Comparison of ENCODE assay signal across 18 cellular contexts in genomic region chr1:16220101-16220500, GRCh38. TPM values are rescaled to one million over a fixed set of nuclear protein-coding genes. Genes with fewer than 3 reads are reported as not detected.
DNase-seq lines count a peak whose midpoint lies in the region; ATAC-seq, FAIRE-seq and TF ChIP-seq lines count a peak whose summit lies in the region.
"Had no signal": no experiment of that assay in that cellular context is flagged by ENCODE, and none has a peak within 500 bp of the region (broad histone marks: within the 10 kb centered on the region; RNA-seq: fewer than 3 reads in every experiment).

No MANE protein-coding gene starts in this region.

- no peak for TF ChIP-seq EP300 in K562 (IDR thresholded peaks at IDR 0.05; ENCODE audit: low read length)

- no peak for ATAC-seq in activated naive CD8-positive, alpha-beta T cell treated with anti-CD3 and anti-CD28 coated beads, Interleukin-2, amount 10 ng/mL, durations not matched to agents 7 days and 5 days (ENCODE audit: low read depth)
- ATAC-seq in activated naive CD8-positive, alpha-beta T cell treated with anti-CD3 and anti-CD28 coated beads, Interleukin-2, amount 50 U/mL, for 24 hours, result no peak
- ATAC-seq in K562, result no peak
- no peak for ATAC-seq in GM18519 (IDR thresholded peaks at IDR 0.05; ENCODE audit: low FRiP score, unreplicated experiment)
- ATAC-seq: Panc1 had no signal

- H2AFZ ChIP-seq in K562 (ENCODE audit: low read depth, low read length), result 0 out of 2 replicates have a peak overlapping the region, but pooled peaks have one; percentile 25
- H2AFZ ChIP-seq in osteoblast (ENCODE audit: low read length), result peak overlapping the region; percentile 68

- no peak for FAIRE-seq in K562 (lab: Jason Lieb, UNC)

- peaks cover 15 to 27% of the 10 kb centered on the region in 2 experiments; a peak in 4 of 5 replicates for H3K4me1 ChIP-seq in K562 (replicated peaks in 1 of 2; ENCODE audit: control insufficient read depth in 2 of 2, insufficient read depth in 2 of 2, low read length in 2 of 2)
- H3K4me1 ChIP-seq in osteoblast (ENCODE audit: insufficient read depth, low read length), result peaks cover 10% of the 10 kb centered on the region
- peaks cover 0 to 18% (median 13%) of the 10 kb centered on the region in 4 donors for H3K4me1 ChIP-seq in tibial artery

- in situ Hi-C loops in K562 (cut with MboI), result no loop called here

- peak overlapping the region in 1 of 2 experiments; percentile 23; a peak in 1 of 4 replicates for H3K9ac ChIP-seq in K562 (ENCODE audit: insufficient read depth in 1 of 2, low read depth in 2 of 2, low read length in 2 of 2)

- H3K4me3 ChIP-seq in K562 (no peak overlapping the region), osteoblast (ENCODE audit: insufficient read depth, low read length) (no peak overlapping the region), tibial artery (no peak overlapping the region)

- no TSS peak for BruUV-seq in K562 (replicated peaks; lab: Mats Ljungman, UMichigan)

- peak in 1 of 2 experiments; percentile 17; a peak in 1 of 4 replicates for TF ChIP-seq RAD21 in K562 (CRISPR knock-in tag; conservative IDR thresholded peaks at IDR 0.05 in 1 of 2, IDR thresholded peaks at IDR 0.05 in 1 of 2)

- TF ChIP-seq CTCF in K562 (IDR thresholded peaks at IDR 0.05 in 2 of 3, conservative IDR thresholded peaks at IDR 0.05 in 1 of 3; ENCODE audit: insufficient read depth in 2 of 3, low read depth in 1 of 3, low read length in 3 of 3) (peak; percentile 11 to 35 (median 27); a peak in 3 of 6 replicates), osteoblast (IDR thresholded peaks at IDR 0.05; ENCODE audit: extremely low read depth, low read depth, low read length) (no peak), tibial artery (IDR thresholded peaks at IDR 0.05) (no peak)

- H3K27ac Mint-ChIP-seq in activated naive CD8-positive, alpha-beta T cell treated with anti-CD3 and anti-CD28 coated beads, Interleukin-2, amount 10 ng/mL, durations not matched to agents 7 days and 5 days, result peak overlapping the region; percentile 68
- H3K27ac Mint-ChIP-seq in activated naive CD8-positive, alpha-beta T cell treated with anti-CD3 and anti-CD28 coated beads, Interleukin-2, amount 50 U/mL, for 24 hours, result no peak overlapping the region

- no peaks in the 10 kb centered on the region for H3K27me3 ChIP-seq in K562 (ENCODE audit: control insufficient read depth in 2 of 2, insufficient read depth in 2 of 2, low read length in 2 of 2)
- H3K27me3 ChIP-seq in osteoblast (ENCODE audit: insufficient read depth, low read length), result no peaks in the 10 kb centered on the region
- no peaks in the 10 kb centered on the region for H3K27me3 ChIP-seq in tibial artery

- DNase-seq in activated naive CD8-positive, alpha-beta T cell treated with anti-CD3 and anti-CD28 coated beads, Interleukin-2, amount 10 ng/mL, durations not matched to agents 7 days and 5 days, result no peak
- no peak for DNase-seq in activated naive CD8-positive, alpha-beta T cell treated with anti-CD3 and anti-CD28 coated beads, Interleukin-2, amount 50 U/mL, for 24 hours
- peak; percentile 10 for DNase-seq in HT1080 (ENCODE audit: low read depth)
- DNase-seq in K562 (ENCODE audit: extremely low read depth in 1 of 4, low spot score in 3 of 4), result no peak
- DNase-seq in osteoblast (ENCODE audit: insufficient read length, low spot score, missing footprints), result peak; percentile 48
- no peak for DNase-seq in tibial artery
- DNase-seq in foreskin melanocyte, result no peak
- DNase-seq: ACHN; CD8-positive, alpha-beta memory T cell; GF-D8; H7; NCI-H146; NCI-H2081 treated with DMSO at 0.1 percent for 48 hours; NCI-H2227 treated with DMSO at 0.1 percent for 48 hours; NCI-H69; Right ventricle myocardium superior had no signal

- H3K27me3 Mint-ChIP-seq in activated naive CD8-positive, alpha-beta T cell treated with anti-CD3 and anti-CD28 coated beads, Interleukin-2, amount 10 ng/mL, durations not matched to agents 7 days and 5 days, result peaks cover 11% of the 10 kb centered on the region
- peaks cover 9% of the 10 kb centered on the region for H3K27me3 Mint-ChIP-seq in activated naive CD8-positive, alpha-beta T cell treated with anti-CD3 and anti-CD28 coated beads, Interleukin-2, amount 50 U/mL, for 24 hours

- peaks cover 3% of the 10 kb centered on the region for H3K9me1 ChIP-seq in K562 (ENCODE audit: control insufficient read depth, insufficient read depth, low read length)

- H3K4me3 Mint-ChIP-seq in activated naive CD8-positive, alpha-beta T cell treated with anti-CD3 and anti-CD28 coated beads, Interleukin-2, amount 10 ng/mL, durations not matched to agents 7 days and 5 days, result peak overlapping the region; percentile 19
- no peak overlapping the region for H3K4me3 Mint-ChIP-seq in activated naive CD8-positive, alpha-beta T cell treated with anti-CD3 and anti-CD28 coated beads, Interleukin-2, amount 50 U/mL, for 24 hours

- peaks cover 2% of the 10 kb centered on the region for H3K9me3 Mint-ChIP-seq in activated naive CD8-positive, alpha-beta T cell treated with anti-CD3 and anti-CD28 coated beads, Interleukin-2, amount 10 ng/mL, durations not matched to agents 7 days and 5 days
- H3K9me3 Mint-ChIP-seq in activated naive CD8-positive, alpha-beta T cell treated with anti-CD3 and anti-CD28 coated beads, Interleukin-2, amount 50 U/mL, for 24 hours, result no peaks in the 10 kb centered on the region

- no peaks in the 10 kb centered on the region for H4K20me1 ChIP-seq in K562 (replicated peaks; ENCODE audit: control insufficient read depth, insufficient read depth, low read length)
- H4K20me1 ChIP-seq in osteoblast (ENCODE audit: insufficient read depth, low read length), result no peaks in the 10 kb centered on the region

- peak overlapping the region; percentile 37; the same call in 1 of the 2 replicates for H3K4me2 ChIP-seq in K562 (ENCODE audit: insufficient read depth, low read length)
- H3K4me2 ChIP-seq in osteoblast (ENCODE audit: insufficient read depth, low read length), result no peak overlapping the region

- TF ChIP-seq POLR2A in K562 (conservative IDR thresholded peaks at IDR 0.05), result no peak

- intact Hi-C loops in K562 (cut with micrococcal nuclease), result no loop called here
- intact Hi-C loops in tibial artery (cut with DNase I; ENCODE audit: low total_unique reads), result no loop called here

- H3K27ac ChIP-seq in K562 (ENCODE audit: extremely low read depth, low read depth, low read length) (no peak overlapping the region), osteoblast (ENCODE audit: low read depth, low read length) (no peak overlapping the region), tibial artery (no peak overlapping the region)

- POLR2A ChIA-PET in activated naive CD8-positive, alpha-beta T cell treated with anti-CD3 and anti-CD28 coated beads, Interleukin-2, amount 10 ng/mL, durations not matched to agents 7 days and 5 days (lab: Charles Lee), result interaction anchor here (1.9 kb wide), 1 partner anchor 13 kb away, joined by 6 read pairs; no protein-coding TSS in a partner anchor
- POLR2A ChIA-PET in K562 (lab: Yijun Ruan, JAX), result interaction anchor here (1.2 to 1.9 kb wide), 4 partner anchors 9 to 13 kb away, joined by 5 read pairs; no protein-coding TSS in a partner anchor

- H3K36me3 Mint-ChIP-seq in activated naive CD8-positive, alpha-beta T cell treated with anti-CD3 and anti-CD28 coated beads, Interleukin-2, amount 10 ng/mL, durations not matched to agents 7 days and 5 days, result no peaks in the 10 kb centered on the region
- H3K36me3 Mint-ChIP-seq in activated naive CD8-positive, alpha-beta T cell treated with anti-CD3 and anti-CD28 coated beads, Interleukin-2, amount 50 U/mL, for 24 hours (ENCODE audit: low read depth), result no peaks in the 10 kb centered on the region

- no peaks in the 10 kb centered on the region for H3K36me3 ChIP-seq in K562 (ENCODE audit: control insufficient read depth, insufficient read depth, low read length)
- no peaks in the 10 kb centered on the region for H3K36me3 ChIP-seq in osteoblast (ENCODE audit: insufficient read depth, low read length)
- H3K36me3 ChIP-seq in tibial artery, result no peaks in the 10 kb centered on the region

- H3K4me1 Mint-ChIP-seq in activated naive CD8-positive, alpha-beta T cell treated with anti-CD3 and anti-CD28 coated beads, Interleukin-2, amount 10 ng/mL, durations not matched to agents 7 days and 5 days, result peaks cover 27% of the 10 kb centered on the region
- H3K4me1 Mint-ChIP-seq in activated naive CD8-positive, alpha-beta T cell treated with anti-CD3 and anti-CD28 coated beads, Interleukin-2, amount 50 U/mL, for 24 hours, result peaks cover 15% of the 10 kb centered on the region

- H3K9me3 ChIP-seq in K562 (replicated peaks; ENCODE audit: control insufficient read depth, insufficient read depth, low read depth, low read length) (no peaks in the 10 kb centered on the region), osteoblast (ENCODE audit: low read depth, low read length) (no peaks in the 10 kb centered on the region), tibial artery (no peaks in the 10 kb centered on the region)

- H3K79me2 ChIP-seq in K562 (ENCODE audit: control insufficient read depth, insufficient read depth, low read length), result no peaks in the 10 kb centered on the region
- H3K79me2 ChIP-seq in osteoblast (ENCODE audit: insufficient read depth, low read length), result no peaks in the 10 kb centered on the region

- WGBS in K562 (ENCODE audit: insufficient coverage, low coverage, missing lambda C conversion rate), result 42% methylated on average over 3 of the region's 3 CpGs

- CTCF ChIA-PET in K562 (lab: Yijun Ruan, JAX; ENCODE audit: low intra/inter-chr PET ratio), result no interaction called here

RNA-seq across cellular contexts. Expression of gene ARHGEF19, which starts 7.6 kb away (rescaled TPM):
- 10 to 100 TPM in 1 of 2 experiments, 1 to 10 TPM in 1; 7.5 to 10.2 TPM for total RNA-seq in activated naive CD8-positive, alpha-beta T cell treated with anti-CD3 and anti-CD28 coated beads, Interleukin-2, amount 10 ng/mL, durations not matched to agents 7 days and 5 days
- not detected in 2 replicates for total RNA-seq in HT1080 (2014; rRNA removed; shearing (Covaris generic))
- polyA plus RNA-seq in HT1080 (2015; cell fraction: cytosol; rRNA removed), result not detected in 2 replicates
- not detected in 2 replicates for polyA plus RNA-seq in HT1080 (2015; cell fraction: nucleus; rRNA removed)
- 15.4 and 51.0 TPM in 2 replicates for total RNA-seq in K562 (2011; cell fraction: chromatin; rRNA removed; ENCODE audit: low replicate concordance)
- total RNA-seq in K562 (2011; cell fraction: nucleolus; rRNA removed), result 25.4 and 38.4 TPM in 2 replicates
- total RNA-seq in K562 (2011; cell fraction: nucleoplasm; rRNA removed), result 20.2 and 22.1 TPM in 2 replicates
- total RNA-seq in K562 (2014; rRNA removed) (6.3 and 7.0 TPM in 2 replicates), K562 (2014; rRNA removed; fragmentation: Illumina TruSeq; extraction: Trizol) (2.7 and 4.3 TPM in 2 replicates), K562 (2015; rRNA removed; fragmentation: Illumina TruSeq; extraction: Trizol) (5.2 and 6.0 TPM in 2 replicates), K562 (2021) (11.2 and 15.1 TPM in 2 replicates), osteoblast (5.9 and 6.5 TPM in 2 replicates)
- polyA plus RNA-seq in K562 (2011; rRNA removed) (21.0 and 33.1 TPM in 2 replicates), K562 (2014; fragmentation: Illumina TruSeq; extraction: Trizol) (4.4 and 10.8 TPM in 2 replicates), K562 (2014; fragmentation: Nextera tagmentation; extraction: Ambion mirVana) (1 to 10 TPM in 1 of 2 experiments, under 1 TPM in 1; 0.73 to 1.1 TPM), K562 (2014; rRNA removed) (14.8 and 17.1 TPM in 2 replicates)
- polyA plus RNA-seq in K562 (2011; cell fraction: cytosol; rRNA removed), result 31.5 and 39.3 TPM in 2 replicates
- 84.8 and 93.8 TPM in 2 replicates for polyA plus RNA-seq in K562 (2011; cell fraction: nucleus; rRNA removed)
- polyA plus RNA-seq in K562 (2012), result 14.3 and 15.2 TPM in 2 replicates
- 7.3 and 9.1 TPM in 2 replicates for polyA minus RNA-seq in K562 (2011; rRNA and poly(A)+ RNA removed)
- polyA minus RNA-seq in K562 (2011; cell fraction: cytosol; rRNA and poly(A)+ RNA removed), result 9.3 and 17.2 TPM in 2 replicates
- polyA minus RNA-seq in K562 (2011; cell fraction: nucleus; rRNA and poly(A)+ RNA removed), result 17.2 and 21.5 TPM in 2 replicates

RNA-seq across cellular contexts. Expression of gene CPLANE2, which starts 16.9 kb away (rescaled TPM):
- 1 to 10 TPM; 6.8 to 7.3 TPM for total RNA-seq in activated naive CD8-positive, alpha-beta T cell treated with anti-CD3 and anti-CD28 coated beads, Interleukin-2, amount 10 ng/mL, durations not matched to agents 7 days and 5 days
- total RNA-seq in HT1080 (2014; rRNA removed; shearing (Covaris generic)), result 7.4 and 9.2 TPM in 2 replicates
- 5.2 and 9.3 TPM in 2 replicates for polyA plus RNA-seq in HT1080 (2015; cell fraction: cytosol; rRNA removed)
- 2.7 and 4.6 TPM in 2 replicates for polyA plus RNA-seq in HT1080 (2015; cell fraction: nucleus; rRNA removed)
- total RNA-seq in K562 (2011; cell fraction: chromatin; rRNA removed; ENCODE audit: low replicate concordance), result 6.0 and 32.3 TPM in 2 replicates
- 25.7 and 37.9 TPM in 2 replicates for total RNA-seq in K562 (2011; cell fraction: nucleolus; rRNA removed)
- total RNA-seq in K562 (2011; cell fraction: nucleoplasm; rRNA removed), result 15.3 and 20.1 TPM in 2 replicates
- total RNA-seq in K562 (2014; rRNA removed), result 19.9 and 27.8 TPM in 2 replicates
- total RNA-seq in K562 (2014; rRNA removed; fragmentation: Illumina TruSeq; extraction: Trizol), result 3.3 and 3.7 TPM in 2 replicates
- 8.0 and 8.3 TPM in 2 replicates for total RNA-seq in K562 (2015; rRNA removed; fragmentation: Illumina TruSeq; extraction: Trizol)
- total RNA-seq in K562 (2021), result 17.8 and 20.9 TPM in 2 replicates
- 10.9 and 15.9 TPM in 2 replicates for polyA plus RNA-seq in K562 (2011; rRNA removed)
- 14.2 and 28.7 TPM in 2 replicates for polyA plus RNA-seq in K562 (2011; cell fraction: cytosol; rRNA removed)
- polyA plus RNA-seq in K562 (2011; cell fraction: nucleus; rRNA removed), result 22.8 and 30.9 TPM in 2 replicates
- polyA plus RNA-seq in K562 (2012), result 16.0 and 21.8 TPM in 2 replicates
- 8.1 and 13.6 TPM in 2 replicates for polyA plus RNA-seq in K562 (2014; fragmentation: Illumina TruSeq; extraction: Trizol)
- polyA plus RNA-seq in K562 (2014; fragmentation: Nextera tagmentation; extraction: Ambion mirVana), result under 1 TPM; 0.17 to 0.32 TPM
- polyA plus RNA-seq in K562 (2014; rRNA removed), result 10.3 and 15.5 TPM in 2 replicates
- polyA minus RNA-seq in K562 (2011; rRNA and poly(A)+ RNA removed), result 11.8 and 19.8 TPM in 2 replicates
- polyA minus RNA-seq in K562 (2011; cell fraction: cytosol; rRNA and poly(A)+ RNA removed), result 18.6 and 24.7 TPM in 2 replicates
- polyA minus RNA-seq in K562 (2011; cell fraction: nucleus; rRNA and poly(A)+ RNA removed), result 21.7 and 22.7 TPM in 2 replicates
- 9.4 and 14.1 TPM in 2 replicates for total RNA-seq in osteoblast

Comparison
In these comparisons a context has a peak if more than half of its experiments do, and no peak if none do; other contexts are left out.
1. DNase-seq: peak in HT1080 (single experiment) and osteoblast (single experiment); none in activated naive CD8-positive, alpha-beta T cell treated with anti-CD3 and anti-CD28 coated beads, Interleukin-2, amount 10 ng/mL, durations not matched to agents 7 days and 5 days (single experiment), activated naive CD8-positive, alpha-beta T cell treated with anti-CD3 and anti-CD28 coated beads, Interleukin-2, amount 50 U/mL, for 24 hours (single experiment), K562 (0 of 4), tibial artery (0 of 2) and foreskin melanocyte (single experiment).
2. CTCF ChIP-seq: peak in K562 (3 of 3); none in osteoblast (single experiment) and tibial artery (0 of 2).